8 cellular contexts compared by ENCODE assay signal in the genomic region with DNA sequence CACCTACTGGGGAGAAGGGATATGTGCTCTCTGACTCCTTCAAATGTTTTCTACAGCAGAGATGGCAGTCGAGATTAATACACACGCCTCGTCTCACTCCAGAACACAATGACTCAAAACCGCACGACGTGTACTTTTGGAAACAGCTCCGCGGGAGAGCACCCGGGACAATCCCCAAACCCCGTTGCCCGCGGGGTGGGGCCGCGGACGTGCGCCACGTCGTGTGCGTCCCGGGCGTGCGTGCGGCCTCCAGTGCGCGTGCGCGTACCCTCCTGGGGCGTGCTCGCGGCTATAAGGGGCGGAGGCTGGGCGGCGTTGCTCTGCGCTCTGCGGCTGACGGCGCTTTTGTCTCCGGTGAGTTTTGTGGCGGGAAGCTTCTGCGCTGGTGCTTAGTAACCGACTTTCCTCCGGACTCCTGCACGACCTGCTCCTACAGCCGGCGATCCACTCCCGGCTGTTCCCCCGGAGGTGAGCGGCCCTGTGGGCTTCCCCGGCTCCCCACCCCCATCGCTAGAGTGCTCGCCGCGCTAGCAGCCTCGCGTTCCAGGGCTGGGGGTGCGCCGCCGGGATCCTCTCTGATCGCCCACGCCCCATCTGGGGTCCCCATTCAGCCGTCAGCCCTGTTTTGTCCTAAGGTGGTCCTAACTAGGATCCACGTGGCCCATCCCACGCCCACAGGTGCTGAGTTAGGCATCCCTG. TPM values are rescaled to one million over a fixed set of nuclear protein-coding genes. Genes with fewer than 3 reads are reported as not detected.
A peak's percentile ranks its signal among the peaks of the same experiment; 100 is the strongest.
DNase-seq lines count a peak whose midpoint lies in the region; ATAC-seq and TF ChIP-seq lines count a peak whose summit lies in the region.

A gene with protein sequence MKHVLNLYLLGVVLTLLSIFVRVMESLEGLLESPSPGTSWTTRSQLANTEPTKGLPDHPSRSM (plus strand): TSS at position 323 of the 699 bp plus-strand sequence. CDS start 1,391 bp downstream, outside the sequence.

- H3K27me3 ChIP-seq in WERI-Rb-1 (ENCODE audit: insufficient read depth, low read depth, severe bottlenecking) (no peaks in the 10 kb centered on the region), breast epithelium (no peaks in the 10 kb centered on the region), iPS-20b (ENCODE audit: insufficient read depth, low read length) (peaks cover 6% of the 10 kb centered on the region; the same call in 1 of the 2 replicates)

- H3K4me3 ChIP-seq in AG04449 (ENCODE audit: low read depth, low read length), result peak within 1 kb of the TSS; percentile 99
- peak within 1 kb of the TSS; percentile 99 for H3K4me3 ChIP-seq in WERI-Rb-1 (ENCODE audit: low read depth, low read length)
- peak within 1 kb of the TSS; percentile 74 to 99 (median 84) for H3K4me3 ChIP-seq in breast epithelium
- H3K4me3 ChIP-seq in iPS-20b (ENCODE audit: low read length), result peak within 1 kb of the TSS; percentile 100
- peak within 1 kb of the TSS; percentile 62 to 94 (median 85) for H3K4me3 ChIP-seq in skin epidermis

- TF ChIP-seq CTCF in AG04449 (IDR thresholded peaks at IDR 0.05; ENCODE audit: insufficient read depth, low read length, missing control alignments) (no peak), WERI-Rb-1 (IDR thresholded peaks at IDR 0.05; ENCODE audit: low read depth, low read length) (no peak), breast epithelium (IDR thresholded peaks at IDR 0.05) (no peak)

- CTCF ChIA-PET in AG04449 (lab: Yijun Ruan, JAX), result interaction anchor here (0.9 to 7.8 kb wide), 5 partner anchors 15 to 108 kb away, joined by 3 to 275 read pairs (median 6); no protein-coding TSS in a partner anchor

- POLR2A ChIA-PET in AG04449 (lab: Yijun Ruan, JAX), result interaction anchor here (0.6 to 1.2 kb wide), 5 partner anchors 14 to 112 kb away, joined by 3 to 4 read pairs (median 3); partner anchors contain the start of genes IMPDH1 and RBM28

- peak; percentile 82 for DNase-seq in AG04449 (ENCODE audit: low read depth, low spot score)
- peak; percentile 79 for DNase-seq in NCI-H2196 treated with DMSO at 0.1 percent for 48 hours (lab: John Stamatoyannopoulos, UW; ENCODE audit: unreplicated experiment)
- peak; percentile 92 for DNase-seq in WERI-Rb-1
- peak; percentile 87 to 91 for DNase-seq in breast epithelium (ENCODE audit: low spot score in 2 of 2)

- TF ChIP-seq POLR2A in breast epithelium (IDR thresholded peaks at IDR 0.05), result peak; percentile 63

- H3K27ac ChIP-seq in WERI-Rb-1 (peak within 1 kb of the TSS; percentile 95), breast epithelium (peak within 1 kb of the TSS; percentile 92 to 96), iPS-20b (ENCODE audit: low read length) (peak within 1 kb of the TSS; percentile 97), skin epidermis (peak within 1 kb of the TSS; percentile 57 to 92 (median 86))

- peak; percentile 84 for ATAC-seq in GM18907 (IDR thresholded peaks at IDR 0.05; ENCODE audit: unreplicated experiment)
- peak; percentile 83 for ATAC-seq in HG03139 (IDR thresholded peaks at IDR 0.05; ENCODE audit: unreplicated experiment)

- peak within 1 kb of the TSS; percentile 100 for H3K9ac ChIP-seq in iPS-20b (ENCODE audit: low read depth, low read length)

- H3K9me3 ChIP-seq in WERI-Rb-1 (ENCODE audit: severe bottlenecking) (no peaks in the 10 kb centered on the region), breast epithelium (no peaks in the 10 kb centered on the region), iPS-20b (ENCODE audit: insufficient read depth, low read depth, low read length) (no peaks in the 10 kb centered on the region)

- H3K4me1 ChIP-seq in breast epithelium, result peaks cover 0 to 11% of the 10 kb centered on the region in 2 donors
- H3K4me1 ChIP-seq in iPS-20b (ENCODE audit: insufficient read depth, low read length), result peaks cover 20% of the 10 kb centered on the region

- H3K36me3 ChIP-seq in WERI-Rb-1, result peaks cover 27% of the 10 kb centered on the region
- H3K36me3 ChIP-seq in breast epithelium, result no peaks in the 10 kb centered on the region
- peaks cover 28% of the 10 kb centered on the region for H3K36me3 ChIP-seq in iPS-20b (ENCODE audit: insufficient read depth, low read depth, low read length)

- intact Hi-C loops in breast epithelium (cut with DNase I; ENCODE audit: low total_unique reads), result no loop called here

RNA-seq across cellular contexts. Expression of the gene that starts here (rescaled TPM):
- total RNA-seq in breast epithelium, result 10 to 100 TPM; 25.3 to 34.4 (median 27.7) TPM

Comparison
In these comparisons a context has a peak if more than half of its experiments do, and no peak if none do; other contexts are left out.
1. Peak in every context shown above with its lines: DNase-seq, ATAC-seq, H3K4me3 ChIP-seq and H3K27ac ChIP-seq.